1 cellular context compared by ENCODE assay signal in genomic region chr12:100348657-100349454, GRCh38.
TF ChIP-seq lines count a peak whose summit lies in the region.

No MANE protein-coding gene starts in this region.

TF ChIP-seq in HepG2, 621 proteins besides CTCF, POLR2A, EP300 and RAD21 (continued from another document):
- no peak for TF ChIP-seq AKNA (CRISPR knock-in tag; IDR thresholded peaks at IDR 0.05; ENCODE audit: borderline replicate concordance)
- 0 out of 2 replicates have a peak, but pooled peaks have one; percentile 29 for TF ChIP-seq MIXL1 (CRISPR knock-in tag; IDR thresholded peaks at IDR 0.05)
- TF ChIP-seq PRDM10 (CRISPR knock-in tag; IDR thresholded peaks at IDR 0.05; ENCODE audit: low read depth), result no peak
- TF ChIP-seq FOXP1 (IDR thresholded peaks at IDR 0.05), result no peak
- no peak for TF ChIP-seq FOXP1 (CRISPR knock-in tag; IDR thresholded peaks at IDR 0.05)
- TF ChIP-seq THAP7 (CRISPR knock-in tag; IDR thresholded peaks at IDR 0.05), result no peak
- TF ChIP-seq ZNF317 (CRISPR knock-in tag; IDR thresholded peaks at IDR 0.05), result no peak
- TF ChIP-seq POLR2G (IDR thresholded peaks at IDR 0.05; ENCODE audit: low read depth, low read length), result no peak
- TF ChIP-seq PCBP2 (optimal IDR thresholded peaks at IDR 0.05; ENCODE audit: low read depth, low read length, poor library complexity, severe bottlenecking), result no peak
- no peak for TF ChIP-seq ZNF564 (CRISPR knock-in tag; IDR thresholded peaks at IDR 0.05)
- no peak for TF ChIP-seq MTA3 (CRISPR knock-in tag; IDR thresholded peaks at IDR 0.05)
- no peak for TF ChIP-seq THAP9 (CRISPR knock-in tag; IDR thresholded peaks at IDR 0.05; ENCODE audit: borderline replicate concordance)
- no peak for TF ChIP-seq MTF1 (CRISPR knock-in tag; IDR thresholded peaks at IDR 0.05)
- TF ChIP-seq ELF3 (CRISPR knock-in tag; IDR thresholded peaks at IDR 0.05), result no peak
- no peak for TF ChIP-seq ZNF44 (CRISPR knock-in tag; IDR thresholded peaks at IDR 0.05)
- TF ChIP-seq EHMT2 (IDR thresholded peaks at IDR 0.05; ENCODE audit: borderline replicate concordance, low read depth, low read length), result no peak
- no peak for TF ChIP-seq ATF3 (CRISPR knock-in tag; IDR thresholded peaks at IDR 0.05)
- no peak for TF ChIP-seq ZNF3 (CRISPR knock-in tag; IDR thresholded peaks at IDR 0.05)
- TF ChIP-seq AFF4 (CRISPR knock-in tag; IDR thresholded peaks at IDR 0.05), result no peak
- no peak for TF ChIP-seq KLF6 (CRISPR knock-in tag; IDR thresholded peaks at IDR 0.05)
- TF ChIP-seq ZNF20 (CRISPR knock-in tag; IDR thresholded peaks at IDR 0.05), result no peak
- TF ChIP-seq MLLT10 (CRISPR knock-in tag; IDR thresholded peaks at IDR 0.05), result no peak
- TF ChIP-seq STAG1 (CRISPR knock-in tag; IDR thresholded peaks at IDR 0.05), result peak; percentile 87
- TF ChIP-seq FOXJ3 (CRISPR knock-in tag; IDR thresholded peaks at IDR 0.05; ENCODE audit: borderline replicate concordance), result no peak
- TF ChIP-seq ZNF432 (CRISPR knock-in tag; IDR thresholded peaks at IDR 0.05; ENCODE audit: borderline replicate concordance), result no peak
- no peak for TF ChIP-seq ZNF740 (CRISPR knock-in tag; IDR thresholded peaks at IDR 0.05)
- no peak for TF ChIP-seq KDM1A (CRISPR knock-in tag; IDR thresholded peaks at IDR 0.05)
- no peak for TF ChIP-seq ARNT2 (CRISPR knock-in tag; IDR thresholded peaks at IDR 0.05; ENCODE audit: low read depth)
